15 cellular contexts compared by ENCODE assay signal in genomic region chr9:126459126-126459525, GRCh38.
DNase-seq lines count a peak whose midpoint lies in the region; ATAC-seq lines count a peak whose summit lies in the region.
"Had no signal": no experiment of that assay in that cellular context is flagged by ENCODE, and none has a peak within 500 bp of the region (broad histone marks: within the 10 kb centered on the region; RNA-seq: fewer than 3 reads in every experiment).

No MANE protein-coding gene starts in this region.

- no peaks in the 10 kb centered on the region for H3K36me3 Mint-ChIP-seq in activated T-cell treated with anti-CD3 and anti-CD28 coated beads, Interleukin-2, amount 50 U/mL, for 24 hours (ENCODE audit: low read depth)

- ATAC-seq in GM21367 (IDR thresholded peaks at IDR 0.05; ENCODE audit: unreplicated experiment), result no peak

- no peak overlapping the region for H3K4me3 Mint-ChIP-seq in activated T-cell treated with anti-CD3 and anti-CD28 coated beads, Interleukin-2, amount 50 U/mL, for 24 hours
- H3K4me3 Mint-ChIP-seq: CD14-positive monocyte had no signal

- no peaks in the 10 kb centered on the region for H3K27me3 Mint-ChIP-seq in activated T-cell treated with anti-CD3 and anti-CD28 coated beads, Interleukin-2, amount 50 U/mL, for 24 hours

- no peak overlapping the region for H3K27ac Mint-ChIP-seq in activated T-cell treated with anti-CD3 and anti-CD28 coated beads, Interleukin-2, amount 50 U/mL, for 24 hours

- peak; percentile 14 for DNase-seq in activated T-cell treated with anti-CD3 and anti-CD28 coated beads, Interleukin-2, amount 50 U/mL, for 24 hours
- no peak for DNase-seq in activated T-cell treated with anti-CD3 and anti-CD28 coated beads, Interleukin-2, amount 50 U/mL, for 48 hours
- peak; percentile 75 for DNase-seq in globus pallidus (ENCODE audit: low spot score)
- peak; percentile 89 for DNase-seq in pons (ENCODE audit: low spot score)
- DNase-seq in mesenteric fat pad (ENCODE audit: low spot score), result no peak
- no peak for DNase-seq in stimulated activated CD4-positive, alpha-beta T cell treated with anti-CD3 and anti-CD28 coated beads, Interleukin-1b, Interleukin-23, amount 100 ng/mL, for 48 hours
- DNase-seq: COR-L47, GF-D8, HCEC 1CT, NCI-H187, NCI-H345, NCI-H526 treated with DMSO at 0.1 percent for 48 hours, RPMI8226 had no signal

- H3K9me3 Mint-ChIP-seq in activated T-cell treated with anti-CD3 and anti-CD28 coated beads, Interleukin-2, amount 50 U/mL, for 24 hours, result no peaks in the 10 kb centered on the region
- H3K9me3 Mint-ChIP-seq: CD14-positive monocyte had no signal

- H3K4me1 Mint-ChIP-seq in activated T-cell treated with anti-CD3 and anti-CD28 coated beads, Interleukin-2, amount 50 U/mL, for 24 hours (ENCODE audit: low read depth), result no peaks in the 10 kb centered on the region

Comparison
In these comparisons a context has a peak if more than half of its experiments do, and no peak if none do; other contexts are left out.
1. DNase-seq: peak in activated T-cell treated with anti-CD3 and anti-CD28 coated beads, Interleukin-2, amount 50 U/mL, for 24 hours (single experiment), globus pallidus (single experiment) and pons (single experiment); none in activated T-cell treated with anti-CD3 and anti-CD28 coated beads, Interleukin-2, amount 50 U/mL, for 48 hours (0 of 2), mesenteric fat pad (single experiment) and stimulated activated CD4-positive, alpha-beta T cell treated with anti-CD3 and anti-CD28 coated beads, Interleukin-1b, Interleukin-23, amount 100 ng/mL, for 48 hours (single experiment).